ENCODE assay signal across 1 cellular context in genomic region chr4:52684896-52685295, GRCh38.
TF ChIP-seq lines count a peak whose summit lies in the region.

No MANE protein-coding gene starts in this region.

TF ChIP-seq in GM23338, 12 proteins besides CTCF, POLR2A, EP300 and RAD21 (continued from another document):
- TF ChIP-seq, protein P1, sequence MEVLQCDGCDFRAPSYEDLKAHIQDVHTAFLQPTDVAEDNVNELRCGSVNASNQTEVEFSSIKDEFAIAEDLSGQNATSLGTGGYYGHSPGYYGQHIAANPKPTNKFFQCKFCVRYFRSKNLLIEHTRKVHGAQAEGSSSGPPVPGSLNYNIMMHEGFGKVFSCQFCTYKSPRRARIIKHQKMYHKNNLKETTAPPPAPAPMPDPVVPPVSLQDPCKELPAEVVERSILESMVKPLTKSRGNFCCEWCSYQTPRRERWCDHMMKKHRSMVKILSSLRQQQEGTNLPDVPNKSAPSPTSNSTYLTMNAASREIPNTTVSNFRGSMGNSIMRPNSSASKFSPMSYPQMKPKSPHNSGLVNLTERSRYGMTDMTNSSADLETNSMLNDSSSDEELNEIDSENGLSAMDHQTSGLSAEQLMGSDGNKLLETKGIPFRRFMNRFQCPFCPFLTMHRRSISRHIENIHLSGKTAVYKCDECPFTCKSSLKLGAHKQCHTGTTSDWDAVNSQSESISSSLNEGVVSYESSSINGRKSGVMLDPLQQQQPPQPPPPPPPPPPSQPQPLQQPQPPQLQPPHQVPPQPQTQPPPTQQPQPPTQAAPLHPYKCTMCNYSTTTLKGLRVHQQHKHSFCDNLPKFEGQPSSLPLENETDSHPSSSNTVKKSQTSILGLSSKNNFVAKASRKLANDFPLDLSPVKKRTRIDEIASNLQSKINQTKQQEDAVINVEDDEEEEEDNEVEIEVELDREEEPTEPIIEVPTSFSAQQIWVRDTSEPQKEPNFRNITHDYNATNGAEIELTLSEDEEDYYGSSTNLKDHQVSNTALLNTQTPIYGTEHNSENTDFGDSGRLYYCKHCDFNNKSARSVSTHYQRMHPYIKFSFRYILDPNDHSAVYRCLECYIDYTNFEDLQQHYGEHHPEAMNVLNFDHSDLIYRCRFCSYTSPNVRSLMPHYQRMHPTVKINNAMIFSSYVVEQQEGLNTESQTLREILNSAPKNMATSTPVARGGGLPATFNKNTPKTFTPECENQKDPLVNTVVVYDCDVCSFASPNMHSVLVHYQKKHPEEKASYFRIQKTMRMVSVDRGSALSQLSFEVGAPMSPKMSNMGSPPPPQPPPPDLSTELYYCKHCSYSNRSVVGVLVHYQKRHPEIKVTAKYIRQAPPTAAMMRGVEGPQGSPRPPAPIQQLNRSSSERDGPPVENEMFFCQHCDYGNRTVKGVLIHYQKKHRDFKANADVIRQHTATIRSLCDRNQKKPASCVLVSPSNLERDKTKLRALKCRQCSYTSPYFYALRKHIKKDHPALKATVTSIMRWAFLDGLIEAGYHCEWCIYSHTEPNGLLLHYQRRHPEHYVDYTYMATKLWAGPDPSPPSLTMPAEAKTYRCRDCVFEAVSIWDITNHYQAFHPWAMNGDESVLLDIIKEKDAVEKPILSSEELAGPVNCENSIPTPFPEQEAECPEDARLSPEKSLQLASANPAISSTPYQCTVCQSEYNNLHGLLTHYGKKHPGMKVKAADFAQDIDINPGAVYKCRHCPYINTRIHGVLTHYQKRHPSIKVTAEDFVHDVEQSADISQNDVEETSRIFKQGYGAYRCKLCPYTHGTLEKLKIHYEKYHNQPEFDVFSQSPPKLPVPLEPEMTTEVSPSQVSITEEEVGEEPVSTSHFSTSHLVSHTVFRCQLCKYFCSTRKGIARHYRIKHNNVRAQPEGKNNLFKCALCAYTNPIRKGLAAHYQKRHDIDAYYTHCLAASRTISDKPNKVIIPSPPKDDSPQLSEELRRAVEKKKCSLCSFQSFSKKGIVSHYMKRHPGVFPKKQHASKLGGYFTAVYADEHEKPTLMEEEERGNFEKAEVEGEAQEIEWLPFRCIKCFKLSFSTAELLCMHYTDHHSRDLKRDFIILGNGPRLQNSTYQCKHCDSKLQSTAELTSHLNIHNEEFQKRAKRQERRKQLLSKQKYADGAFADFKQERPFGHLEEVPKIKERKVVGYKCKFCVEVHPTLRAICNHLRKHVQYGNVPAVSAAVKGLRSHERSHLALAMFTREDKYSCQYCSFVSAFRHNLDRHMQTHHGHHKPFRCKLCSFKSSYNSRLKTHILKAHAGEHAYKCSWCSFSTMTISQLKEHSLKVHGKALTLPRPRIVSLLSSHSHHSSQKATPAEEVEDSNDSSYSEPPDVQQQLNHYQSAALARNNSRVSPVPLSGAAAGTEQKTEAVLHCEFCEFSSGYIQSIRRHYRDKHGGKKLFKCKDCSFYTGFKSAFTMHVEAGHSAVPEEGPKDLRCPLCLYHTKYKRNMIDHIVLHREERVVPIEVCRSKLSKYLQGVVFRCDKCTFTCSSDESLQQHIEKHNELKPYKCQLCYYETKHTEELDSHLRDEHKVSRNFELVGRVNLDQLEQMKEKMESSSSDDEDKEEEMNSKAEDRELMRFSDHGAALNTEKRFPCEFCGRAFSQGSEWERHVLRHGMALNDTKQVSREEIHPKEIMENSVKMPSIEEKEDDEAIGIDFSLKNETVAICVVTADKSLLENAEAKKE (CRISPR knock-in tag; IDR thresholded peaks at IDR 0.05): no peak
- TF ChIP-seq JUNB (IDR thresholded peaks at IDR 0.05; ENCODE audit: unreplicated experiment) (no peak), CREB1 (CRISPR knock-in tag; IDR thresholded peaks at IDR 0.05; ENCODE audit: low read depth) (no peak)
